Comparison of ENCODE assay signal across 8 cellular contexts in genomic region chr19:57632987-57633831, GRCh38. TPM values are rescaled to one million over a fixed set of nuclear protein-coding genes. Genes with fewer than 3 reads are reported as not detected.
DNase-seq lines count a peak whose midpoint lies in the region; ATAC-seq and TF ChIP-seq lines count a peak whose summit lies in the region.

Gene ZNF211, plus strand, starts transcription at chr19:57633168. Its CDS starts 179 bp downstream, at chr19:57633347.

- no peak for TF ChIP-seq CTCF in CD4-positive, alpha-beta T cell (IDR thresholded peaks at IDR 0.05)
- TF ChIP-seq CTCF in activated CD8-positive, alpha-beta T cell treated with anti-CD3 and anti-CD28 coated beads for 36 hours (IDR thresholded peaks at IDR 0.05) = no peak
- no peak for TF ChIP-seq CTCF in lower lobe of right lung (IDR thresholded peaks at IDR 0.05)

- ATAC-seq in CD4-positive, alpha-beta T cell (ENCODE audit: poor library complexity) = peak; percentile 99
- ATAC-seq in GM19397 (IDR thresholded peaks at IDR 0.05; ENCODE audit: unreplicated experiment) = peak; percentile 97
- peak; percentile 92 for ATAC-seq in HG03565 (IDR thresholded peaks at IDR 0.05; ENCODE audit: unreplicated experiment)
- peak; percentile 100 for ATAC-seq in activated CD8-positive, alpha-beta T cell treated with anti-CD3 and anti-CD28 coated beads for 36 hours
- ATAC-seq in lower lobe of right lung = peak; percentile 100

- H3K36me3 Mint-ChIP-seq in CD4-positive, alpha-beta T cell (ENCODE audit: low read depth) = peaks cover 70% of the 10 kb centered on the region
- H3K36me3 Mint-ChIP-seq in activated CD8-positive, alpha-beta T cell treated with anti-CD3 and anti-CD28 coated beads for 36 hours (ENCODE audit: low read depth) = peaks cover 39% of the 10 kb centered on the region

- peaks cover 17% of the 10 kb centered on the region for H3K9me3 Mint-ChIP-seq in CD4-positive, alpha-beta T cell
- peaks cover 29% of the 10 kb centered on the region for H3K9me3 Mint-ChIP-seq in activated CD8-positive, alpha-beta T cell treated with anti-CD3 and anti-CD28 coated beads for 36 hours

- no peaks in the 10 kb centered on the region for H3K27me3 Mint-ChIP-seq in CD4-positive, alpha-beta T cell
- H3K27me3 Mint-ChIP-seq in activated CD8-positive, alpha-beta T cell treated with anti-CD3 and anti-CD28 coated beads for 36 hours = no peaks in the 10 kb centered on the region

- H3K27me3 ChIP-seq in CD4-positive, alpha-beta T cell (ENCODE audit: control insufficient read depth, insufficient read depth, low read length) = no peaks in the 10 kb centered on the region
- H3K27me3 ChIP-seq in lower lobe of right lung (ENCODE audit: low read depth) = no peaks in the 10 kb centered on the region

- CTCF ChIA-PET in CD4-positive, alpha-beta T cell (lab: Charles Lee) = interaction anchor here (0.6 to 1.7 kb wide), 3 partner anchors 49 to 529 kb away, joined by 3 to 8 read pairs (median 3); partner anchors contain the start of gene ZNF551
- CTCF ChIA-PET in activated CD8-positive, alpha-beta T cell treated with anti-CD3 and anti-CD28 coated beads for 36 hours (lab: Charles Lee) = interaction anchor here (1.9 kb wide), 1 partner anchor 49 kb away, joined by 6 read pairs; the partner anchor contains the start of gene ZNF551

- H3K4me3 Mint-ChIP-seq in CD4-positive, alpha-beta T cell = peak within 1 kb of the TSS; percentile 98
- peak within 1 kb of the TSS; percentile 85 for H3K4me3 Mint-ChIP-seq in activated CD8-positive, alpha-beta T cell treated with anti-CD3 and anti-CD28 coated beads for 36 hours

- peak within 1 kb of the TSS; percentile 95 for H3K4me3 ChIP-seq in lower lobe of right lung

- H3K4me1 Mint-ChIP-seq in CD4-positive, alpha-beta T cell (ENCODE audit: low read depth) = peaks cover 31% of the 10 kb centered on the region
- H3K4me1 Mint-ChIP-seq in activated CD8-positive, alpha-beta T cell treated with anti-CD3 and anti-CD28 coated beads for 36 hours (ENCODE audit: low read depth) = peaks cover 16% of the 10 kb centered on the region

- peaks cover 20% of the 10 kb centered on the region for H3K36me3 ChIP-seq in lower lobe of right lung

- H3K4me1 ChIP-seq in lower lobe of right lung = peaks cover 15% of the 10 kb centered on the region

- POLR2A ChIA-PET in CD4-positive, alpha-beta T cell (lab: Charles Lee) = interaction anchor here (0.6 to 2.3 kb wide), 20 partner anchors 8 to 640 kb away, joined by 3 to 13 read pairs (median 4); partner anchors contain the start of genes ZIK1, ZNF134, ZNF154 and ZNF274
- POLR2A ChIA-PET in activated CD8-positive, alpha-beta T cell treated with anti-CD3 and anti-CD28 coated beads for 36 hours (lab: Charles Lee) = interaction anchor here (0.7 to 2.2 kb wide), 4 partner anchors 12 to 19 kb away, joined by 3 to 6 read pairs (median 4); partner anchors contain the start of gene ZNF134

- peak within 1 kb of the TSS; percentile 69 for H3K27ac ChIP-seq in CD4-positive, alpha-beta T cell (ENCODE audit: low read depth, low read length)
- H3K27ac ChIP-seq in lower lobe of right lung = peak within 1 kb of the TSS; percentile 85

- peak; percentile 73 to 86 (median 80) for DNase-seq in CD4-positive, alpha-beta T cell
- DNase-seq in NCI-H82 treated with DMSO at 0.1 percent for 48 hours (lab: John Stamatoyannopoulos, UW; ENCODE audit: unreplicated experiment) (peak; percentile 91), lower lobe of right lung (peak; percentile 93)
- peak; percentile 94 for DNase-seq in activated CD8-positive, alpha-beta T cell treated with anti-CD3 and anti-CD28 coated beads for 36 hours
- peak; percentile 81 for DNase-seq in effector CD4-positive, alpha-beta T cell
- DNase-seq in stimulated activated CD4-positive, alpha-beta T cell treated with anti-CD3 and anti-CD28 coated beads, TNF-alpha, amount 100 ng/mL, for 1 hour (ENCODE audit: low read depth in 3 of 3, low spot score in 1 of 3) = peak; percentile 63 to 74 (median 72)

- H3K27ac Mint-ChIP-seq in CD4-positive, alpha-beta T cell = peak within 1 kb of the TSS; percentile 76
- H3K27ac Mint-ChIP-seq in activated CD8-positive, alpha-beta T cell treated with anti-CD3 and anti-CD28 coated beads for 36 hours = peak within 1 kb of the TSS; percentile 87

- intact Hi-C loops in CD4-positive, alpha-beta T cell (cut with DNase I, micrococcal nuclease) = loop anchor here (1.0 to 5.0 kb wide), 7 partner anchors 19 to 524 kb away; partner anchors contain the start of genes ZNF134 (in 2 of the 2), ZNF416 (in 2 of the 2), ZNF417 (in 1 of the 2) and ZNF551 (in 1 of the 2)
- intact Hi-C loops in activated CD8-positive, alpha-beta T cell treated with anti-CD3 and anti-CD28 coated beads for 36 hours (cut with micrococcal nuclease) = no loop called here
- intact Hi-C loops in lower lobe of right lung (cut with DNase I) = no loop called here

- H3K9me3 ChIP-seq in CD4-positive, alpha-beta T cell (ENCODE audit: control insufficient read depth, low read length) = peaks cover 23% of the 10 kb centered on the region
- peaks cover 41% of the 10 kb centered on the region for H3K9me3 ChIP-seq in lower lobe of right lung

RNA-seq across cellular contexts. Expression of gene ZNF211, which starts in this region (rescaled TPM):
- 10 to 100 TPM; 29.3 to 30.5 TPM for total RNA-seq in CD4-positive, alpha-beta T cell
- 1 to 10 TPM; 7.7 to 8.8 TPM for total RNA-seq in activated CD8-positive, alpha-beta T cell treated with anti-CD3 and anti-CD28 coated beads for 36 hours
- total RNA-seq in lower lobe of right lung = 12.4 TPM

Comparison
In these comparisons a context has a peak if more than half of its experiments do, and no peak if none do; other contexts are left out.
1. Peak in every context shown above with its lines: DNase-seq, ATAC-seq, H3K4me3 ChIP-seq and H3K27ac ChIP-seq.
2. intact Hi-C loops: an anchor here in CD4-positive, alpha-beta T cell (1.0 to 5.0 kb wide); none called in activated CD8-positive, alpha-beta T cell treated with anti-CD3 and anti-CD28 coated beads for 36 hours and lower lobe of right lung.